In the genomic region with DNA sequence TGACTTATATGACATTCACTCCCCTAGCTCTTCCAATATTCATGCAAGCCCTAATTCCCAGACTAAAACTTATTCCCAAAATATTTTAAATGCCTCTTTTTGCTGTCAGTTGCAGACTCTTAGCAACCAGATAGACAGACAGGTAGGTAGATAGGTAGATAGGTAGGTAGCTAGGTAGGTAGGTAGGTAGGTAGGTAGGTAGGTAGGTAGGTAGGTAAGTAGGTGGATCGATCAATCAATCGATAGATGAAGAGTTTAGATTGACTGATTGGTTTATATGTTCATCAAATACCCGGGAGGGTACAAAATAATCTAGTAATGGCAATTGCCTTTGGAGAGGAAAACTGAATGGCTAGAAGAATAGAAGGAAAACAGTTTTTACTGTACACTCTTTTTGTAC, we compare ENCODE assay signal across 7 cellular contexts.
"Had no signal": no experiment of that assay in that cellular context is flagged by ENCODE, and none has a peak within 500 bp of the region (broad histone marks: within the 10 kb centered on the region; RNA-seq: fewer than 3 reads in every experiment).

No MANE protein-coding gene starts in this region.

- DNase-seq: GDM1, GF-D8 had no signal

- FAIRE-seq: GM12878, GM12891, GM12892, GM18507, GM19239 had no signal

- H3K4me3 ChIP-seq: GM12878 had no signal

- ATAC-seq: GM12878 had no signal
